In genomic region chr3:44648564-44649229, GRCh38 we compare ENCODE assay signal across 8 cellular contexts. TPM values are rescaled to one million over a fixed set of nuclear protein-coding genes. Genes with fewer than 3 reads are reported as not detected.
DNase-seq lines count a peak whose midpoint lies in the region; ATAC-seq and TF ChIP-seq lines count a peak whose summit lies in the region.

TSS of gene ZNF35 (plus strand) at chr3:44648732. CDS start at chr3:44651068, 2,336 bp downstream.

- peak within 1 kb of the TSS; percentile 89 for H3K4me3 Mint-ChIP-seq in activated naive CD8-positive, alpha-beta T cell

- peak within 1 kb of the TSS; percentile 64 for H3K27ac Mint-ChIP-seq in activated naive CD8-positive, alpha-beta T cell

- H3K4me1 Mint-ChIP-seq in activated naive CD8-positive, alpha-beta T cell (ENCODE audit: low read depth) = peaks cover 22% of the 10 kb centered on the region

- no peak for TF ChIP-seq EP300 in upper lobe of left lung (IDR thresholded peaks at IDR 0.05)

- H3K4me1 ChIP-seq in DND-41 (ENCODE audit: insufficient read depth, low read length) (no peaks in the 10 kb centered on the region), upper lobe of left lung (peaks cover 5 to 17% (median 12%) of the 10 kb centered on the region in 4 donors)

- intact Hi-C loops in head of caudate nucleus (cut with DNase I) = no loop called here

- no peak for TF ChIP-seq CTCF in DND-41 (IDR thresholded peaks at IDR 0.05; ENCODE audit: borderline replicate concordance, extremely low read depth, low read length, poor library complexity, severe bottlenecking)
- no peak for TF ChIP-seq CTCF in GM20000 (IDR thresholded peaks at IDR 0.05; ENCODE audit: extremely low read depth, missing control alignments)
- TF ChIP-seq CTCF in upper lobe of left lung (IDR thresholded peaks at IDR 0.05) = no peak

- H3K36me3 ChIP-seq in DND-41 (ENCODE audit: insufficient read depth, low read length) (peaks cover 16% of the 10 kb centered on the region), upper lobe of left lung (peaks cover 17 to 32% (median 27%) of the 10 kb centered on the region in 4 donors)

- no peaks in the 10 kb centered on the region for H3K27me3 ChIP-seq in DND-41 (ENCODE audit: insufficient read depth, low read length, poor library complexity)
- no peaks in the 10 kb centered on the region for H3K27me3 ChIP-seq in upper lobe of left lung

- DNase-seq in DND-41 (no peak), GM20000 (ENCODE audit: low spot score) (peak; percentile 84), HPDE6-E6E7 (ENCODE audit: extremely low spot score) (peak; percentile 54), NOMO-1 treated with dmso at 0.1 percent for 144 hours (lab: John Stamatoyannopoulos, UW; ENCODE audit: unreplicated experiment) (peak; percentile 58), head of caudate nucleus (peak; percentile 77 to 94 (median 85)), non-pigmented ciliary epithelial cell (ENCODE audit: low read depth) (peak; percentile 71), upper lobe of left lung (peak; percentile 71 to 86)

- H3K36me3 Mint-ChIP-seq in activated naive CD8-positive, alpha-beta T cell = peaks cover 28% of the 10 kb centered on the region

- H3K9me3 ChIP-seq in DND-41 (ENCODE audit: insufficient read depth, low read length, severe bottlenecking) = no peaks in the 10 kb centered on the region
- peaks cover 7 to 17% (median 12%) of the 10 kb centered on the region in 4 donors for H3K9me3 ChIP-seq in upper lobe of left lung

- H3K27ac ChIP-seq in DND-41 (ENCODE audit: low read length) = no peak within 1 kb of the TSS
- peak within 1 kb of the TSS; percentile 62 to 83 (median 74) for H3K27ac ChIP-seq in upper lobe of left lung

- H3K9ac ChIP-seq in DND-41 (ENCODE audit: low read depth, low read length) = no peak within 1 kb of the TSS

- ATAC-seq in DND-41 (ENCODE audit: insufficient read depth, low read depth) (peak; percentile 27; the same call in 1 of the 3 replicates), upper lobe of left lung (ENCODE audit: low FRiP score in 2 of 2) (peak; percentile 94 to 98)

- H3K27me3 Mint-ChIP-seq in activated naive CD8-positive, alpha-beta T cell = no peaks in the 10 kb centered on the region

- no peaks in the 10 kb centered on the region for H4K20me1 ChIP-seq in DND-41 (ENCODE audit: insufficient read depth, low read length)

- H3K9me3 Mint-ChIP-seq in activated naive CD8-positive, alpha-beta T cell (ENCODE audit: low read depth) = peaks cover 24% of the 10 kb centered on the region

- 2% methylated on average over 10 to 32 of the region's 37 CpGs for WGBS in upper lobe of left lung, 2 donors

- no peaks in the 10 kb centered on the region for H3K79me2 ChIP-seq in DND-41 (ENCODE audit: insufficient read depth, low read length)

- H3K4me3 ChIP-seq in DND-41 (ENCODE audit: low read depth in 1 of 2, low read length in 2 of 2) (no peak within 1 kb of the TSS), upper lobe of left lung (peak within 1 kb of the TSS; percentile 32 to 96 (median 78))

- H2AFZ ChIP-seq in DND-41 (ENCODE audit: low read depth, low read length) = no peak within 1 kb of the TSS

- no peak within 1 kb of the TSS for H3K4me2 ChIP-seq in DND-41 (ENCODE audit: insufficient read depth, low read length)

- TF ChIP-seq POLR2A in upper lobe of left lung (IDR thresholded peaks at IDR 0.05) = peak in 2 of 4 donors; percentile 36 to 40

RNA-seq across cellular contexts. Expression of gene ZNF35, which starts in this region (rescaled TPM):
- 10 to 100 TPM in 3 of 6 donors, 1 to 10 TPM in 3; 6.4 to 17.3 (median 9.6) TPM for total RNA-seq in upper lobe of left lung

Comparison
In these comparisons a context has a peak if more than half of its experiments do, and no peak if none do; other contexts are left out.
1. H3K4me3 ChIP-seq: peak in upper lobe of left lung (4 of 4); none in DND-41 (0 of 2).